ENCODE assay signal across 13 cellular contexts in the genomic region with DNA sequence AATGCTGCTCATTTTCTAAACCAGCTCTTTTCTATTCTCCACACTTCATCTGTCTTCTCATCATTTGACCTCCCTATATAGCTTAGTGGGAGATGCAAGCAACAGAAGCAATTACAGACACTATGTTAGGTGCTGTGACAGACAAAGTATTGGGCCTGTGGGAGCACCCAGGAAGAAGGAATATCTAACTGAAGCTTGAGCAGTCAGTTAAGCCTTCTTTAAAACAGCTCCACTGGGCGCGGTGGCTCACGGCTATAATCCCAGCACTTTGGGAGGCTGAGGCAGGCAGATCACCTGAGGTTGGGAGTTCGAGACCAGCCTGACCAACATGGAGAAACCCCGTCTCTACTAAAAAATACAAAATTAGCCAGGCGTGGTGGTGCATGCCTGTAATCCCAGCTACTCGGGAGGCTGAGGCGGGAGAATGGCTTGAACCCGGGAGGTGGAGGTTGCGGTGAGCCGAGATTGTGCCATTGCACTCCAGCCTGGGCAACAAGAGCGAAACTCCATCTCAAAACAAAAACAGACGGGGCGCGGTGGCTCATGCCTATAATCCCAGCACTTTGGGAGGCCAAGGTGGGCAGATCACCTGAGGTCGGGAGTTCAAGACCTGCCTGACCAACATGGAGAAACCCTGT. TPM values are rescaled to one million over a fixed set of nuclear protein-coding genes. Genes with fewer than 3 reads are reported as not detected.
A peak's percentile ranks its signal among the peaks of the same experiment; 100 is the strongest.
DNase-seq lines count a peak whose midpoint lies in the region; ATAC-seq, FAIRE-seq and TF ChIP-seq lines count a peak whose summit lies in the region.
"Not testable (repeated sequence)": the region's sequence is repeated elsewhere in the genome, so short reads cannot be mapped to it uniquely, and the experiment has no call there.
"Had no signal": no experiment of that assay in that cellular context is flagged by ENCODE, and none has a peak within 500 bp of the region (broad histone marks: within the 10 kb centered on the region; RNA-seq: fewer than 3 reads in every experiment).

No MANE protein-coding gene starts in this region.

- not testable (repeated sequence) for H3K14ac ChIP-seq in H1 (ENCODE audit: insufficient read length)

- H2BK120ac ChIP-seq in H1 (replicated peaks; ENCODE audit: low read depth, low read length) = peak overlapping the region; percentile 86

- not testable (repeated sequence) for H3K23me2 ChIP-seq in H1 (ENCODE audit: low read depth, low read length)

- TF ChIP-seq EP300 in H1 (IDR thresholded peaks at IDR 0.05; ENCODE audit: borderline replicate concordance in 1 of 2, low read depth in 2 of 2, low read length in 2 of 2) = not testable (repeated sequence)

- peak overlapping the region; percentile 16; the same call in 1 of the 2 replicates for H3K4me3 Mint-ChIP-seq in WTC11
- H3K4me3 Mint-ChIP-seq in astrocyte (ENCODE audit: unreplicated experiment) = not testable (repeated sequence)

- peak overlapping the region; percentile 50 for H4K5ac ChIP-seq in H1 (ENCODE audit: insufficient read length, low read depth, low read length)

- not testable (repeated sequence) for ATAC-seq in WTC11

- H3K4me1 ChIP-seq in ES-I3 (ENCODE audit: insufficient read depth, low read length); HUES6 (ENCODE audit: control insufficient read depth, insufficient read depth, low read length); astrocyte (ENCODE audit: insufficient read depth, low read length); H1 (replicated peaks in 1 of 4; ENCODE audit: control insufficient read depth in 3 of 4, insufficient read depth in 4 of 4, low read length in 3 of 4); iPS-20b (ENCODE audit: insufficient read depth, low read length); osteoblast (ENCODE audit: insufficient read depth, low read length): not testable (repeated sequence)

- not testable (repeated sequence) for DNase-seq in WTC11 (ENCODE audit: low spot score); astrocyte (ENCODE audit: low read depth); H1 (ENCODE audit: low read depth in 1 of 2, low spot score in 2 of 2)
- peak; percentile 21 for DNase-seq in osteoblast (ENCODE audit: insufficient read length, low spot score, missing footprints)

- H2BK5ac ChIP-seq in H1 (ENCODE audit: low read depth, low read length) = peak overlapping the region; percentile 89; the same call in 1 of the 2 replicates

- H3K23ac ChIP-seq in H1 (ENCODE audit: insufficient read length) = not testable (repeated sequence)

- peak overlapping the region; percentile 88; the same call in 1 of the 2 replicates for H2BK12ac ChIP-seq in H1 (ENCODE audit: low read depth, low read length)

- H3K27me3 Mint-ChIP-seq in WTC11 (ENCODE audit: low read depth); astrocyte (ENCODE audit: low read depth, unreplicated experiment): not testable (repeated sequence)

- not testable (repeated sequence) for H3K79me1 ChIP-seq in H1 (ENCODE audit: low read depth, low read length)

- not testable (repeated sequence) for H3K18ac ChIP-seq in H1 (ENCODE audit: extremely low read depth, low read length)

- peak overlapping the region; percentile 97 for H3K27ac Mint-ChIP-seq in WTC11
- peak overlapping the region; percentile 34 for H3K27ac Mint-ChIP-seq in astrocyte (ENCODE audit: unreplicated experiment)

- POLR2A ChIA-PET in WTC11 (lab: Charles Lee) (interaction anchor here (1.6 kb wide), 1 partner anchor 68 kb away, joined by 6 read pairs; the partner anchor contains the start of gene RABGGTA), H1 (lab: Charles Lee; ENCODE audit: partially characterized antibody) (interaction anchor here (0.7 to 5.0 kb wide), 9 partner anchors 8 to 102 kb away, joined by 3 to 24 read pairs (median 6); partner anchors contain the start of genes CHMP4A, IPO4, MDP1 and REC8)

- not testable (repeated sequence) for H3K27me3 ChIP-seq in HUES6 (ENCODE audit: control insufficient read depth, insufficient read depth, low read length); astrocyte (ENCODE audit: insufficient read depth, low read length); H1 (replicated peaks in 1 of 4; ENCODE audit: control insufficient read depth in 3 of 4, extremely low read depth in 1 of 4, insufficient read depth in 3 of 4, low read length in 3 of 4); iPS-20b (ENCODE audit: insufficient read depth, low read length); osteoblast (ENCODE audit: insufficient read depth, low read length)

- H3K36me3 Mint-ChIP-seq in WTC11 (peaks cover 84% of the 10 kb centered on the region), astrocyte (ENCODE audit: low read depth, unreplicated experiment) (peaks cover 46% of the 10 kb centered on the region)

- peaks cover 20% of the 10 kb centered on the region for H3K4me1 Mint-ChIP-seq in WTC11
- not testable (repeated sequence) for H3K4me1 Mint-ChIP-seq in astrocyte (ENCODE audit: low read depth, unreplicated experiment)

- CTCF ChIA-PET in WTC11 (lab: Charles Lee) = interaction anchor here (0.6 to 1.9 kb wide), 3 partner anchors 10 to 105 kb away, joined by 3 to 7 read pairs (median 3); partner anchors contain the start of genes CHMP4A, CIDEB and IRF9
- CTCF ChIA-PET in H1 (lab: Charles Lee; ENCODE audit: partially characterized antibody) = interaction anchor here (1.0 to 2.3 kb wide), 2 partner anchors 11 to 14 kb away, joined by 3 to 9 read pairs; partner anchors contain the start of gene CHMP4A

- not testable (repeated sequence) for TF ChIP-seq RAD21 in H1 (IDR thresholded peaks at IDR 0.05 in 1 of 2, conservative IDR thresholded peaks at IDR 0.05 in 1 of 2; ENCODE audit: low read depth in 2 of 2, low read length in 2 of 2)

- H3K4me3 ChIP-seq in HUES6 (ENCODE audit: low read depth, low read length) (peak overlapping the region; percentile 33), H1 (ENCODE audit: extremely low read depth in 1 of 4, insufficient read depth in 2 of 4, low read depth in 3 of 4, low read length in 4 of 4) (peak overlapping the region in 1 of 4 experiments; percentile 36; a peak in 2 of 8 replicates), iPS-20b (ENCODE audit: low read length) (peak overlapping the region; percentile 56)
- H3K4me3 ChIP-seq in astrocyte (ENCODE audit: insufficient read depth, low read depth, low read length); osteoblast (ENCODE audit: insufficient read depth, low read length): not testable (repeated sequence)

- not testable (repeated sequence) for FAIRE-seq in astrocyte (lab: Jason Lieb, UNC); H1 (lab: Jason Lieb, UNC)

- not testable (repeated sequence) for H4K8ac ChIP-seq in H1 (ENCODE audit: extremely low read depth, insufficient read depth, low read length)

- not testable (repeated sequence) for H2AFZ ChIP-seq in astrocyte (ENCODE audit: low read depth, low read length); H1 (ENCODE audit: low read length); osteoblast (ENCODE audit: low read length)

- not testable (repeated sequence) for H4K20me1 ChIP-seq in astrocyte (ENCODE audit: insufficient read depth, low read length); H1 (replicated peaks in 1 of 2; ENCODE audit: control insufficient read depth in 1 of 2, insufficient read depth in 2 of 2, low read length in 2 of 2); osteoblast (ENCODE audit: insufficient read depth, low read length)

- H4K91ac ChIP-seq in H1 (replicated peaks; ENCODE audit: insufficient read length, low read length) = not testable (repeated sequence)

- not testable (repeated sequence) for H3K4me2 ChIP-seq in astrocyte (ENCODE audit: low read length); osteoblast (ENCODE audit: insufficient read depth, low read length)
- peak overlapping the region; percentile 45 to 48; a peak in 2 of 4 replicates for H3K4me2 ChIP-seq in H1 (ENCODE audit: insufficient read depth in 1 of 2, low read depth in 2 of 2, low read length in 2 of 2)

- 0 out of 2 replicates have a peak overlapping the region, but pooled peaks have one; percentile 33 for H2AK5ac ChIP-seq in H1 (ENCODE audit: low read depth, low read length)

- H3K27ac ChIP-seq in HUES6 (ENCODE audit: low read depth, low read length) (peak overlapping the region; percentile 86), H1 (ENCODE audit: low read depth, low read length) (peak overlapping the region; percentile 63; the same call in 1 of the 2 replicates), iPS-20b (ENCODE audit: low read length) (peak overlapping the region; percentile 13)
- not testable (repeated sequence) for H3K27ac ChIP-seq in astrocyte (ENCODE audit: low read depth, low read length); osteoblast (ENCODE audit: low read depth, low read length)

- H3K9me3 ChIP-seq in ES-I3 (ENCODE audit: control insufficient read depth, insufficient read depth, low read length); astrocyte (ENCODE audit: insufficient read depth, low read depth, low read length); H1 (ENCODE audit: insufficient read depth in 2 of 2, low read depth in 1 of 2, low read length in 1 of 2); iPS-20b (ENCODE audit: insufficient read depth, low read depth, low read length); osteoblast (ENCODE audit: low read depth, low read length): not testable (repeated sequence)
- H3K9me3 ChIP-seq in HUES6 (ENCODE audit: control insufficient read depth, insufficient read depth, low read depth, low read length) = peaks cover 14% of the 10 kb centered on the region

- WGBS in H1 (ENCODE audit: extremely low coverage in 1 of 2, insufficient coverage in 1 of 2, insufficient read length in 1 of 2, insufficient replicate concordance in 2 of 2, low coverage in 1 of 2, low lambda C conversion rate in 2 of 2, missing lambda C conversion rate in 1 of 2), 2 experiments = 88% methylated on average over 16 of the region's 16 CpGs; no CpG with 5 or more reads in 1 of the 2 experiments

- H2BK15ac ChIP-seq in H1 (ENCODE audit: low read length) = not testable (repeated sequence)

- 0 out of 2 replicates have a peak overlapping the region, but pooled peaks have one; percentile 3 for H3K9ac ChIP-seq in ES-I3 (ENCODE audit: low read depth, low read length)
- H3K9ac ChIP-seq in HUES6 (ENCODE audit: low read length) = peak overlapping the region; percentile 57
- not testable (repeated sequence) for H3K9ac ChIP-seq in astrocyte (ENCODE audit: low read length); iPS-20b (ENCODE audit: low read depth, low read length)
- peak overlapping the region in 1 of 4 experiments; percentile 32; a peak in 1 of 7 replicates for H3K9ac ChIP-seq in H1 (replicated peaks in 1 of 4; ENCODE audit: extremely low read depth in 1 of 4, low read depth in 3 of 4, low read length in 3 of 4)

- peaks cover 29% of the 10 kb centered on the region for H3K9me3 Mint-ChIP-seq in WTC11
- H3K9me3 Mint-ChIP-seq in astrocyte (ENCODE audit: unreplicated experiment) = not testable (repeated sequence)

- not testable (repeated sequence) for H3K56ac ChIP-seq in H1 (replicated peaks; ENCODE audit: insufficient read length, low read depth, low read length)

- not testable (repeated sequence) for TF ChIP-seq POLR2A in H1 (IDR thresholded peaks at IDR 0.05; ENCODE audit: control extremely low read depth in 1 of 2, low read depth in 2 of 2, low read length in 2 of 2)

- H3K36me3 ChIP-seq in ES-I3 (ENCODE audit: insufficient read depth, low read length) = peaks cover 17% of the 10 kb centered on the region; the same call in 1 of the 2 replicates
- H3K36me3 ChIP-seq in HUES6 (ENCODE audit: control insufficient read depth, insufficient read depth, low read length) = peaks cover 73% of the 10 kb centered on the region
- H3K36me3 ChIP-seq in astrocyte (ENCODE audit: insufficient read depth, low read length) = peaks cover 13% of the 10 kb centered on the region
- peaks cover 9 to 39% (median 25%) of the 10 kb centered on the region in 4 experiments; a peak in 7 of 8 replicates for H3K36me3 ChIP-seq in H1 (ENCODE audit: control insufficient read depth in 2 of 4, insufficient read depth in 4 of 4, low read length in 3 of 4)
- H3K36me3 ChIP-seq in iPS-20b (ENCODE audit: insufficient read depth, low read depth, low read length) = peaks cover 47% of the 10 kb centered on the region
- peaks cover 48% of the 10 kb centered on the region for H3K36me3 ChIP-seq in osteoblast (ENCODE audit: insufficient read depth, low read length)

- H3K4ac ChIP-seq in H1 (replicated peaks; ENCODE audit: insufficient read length, low read depth, low read length) = peak overlapping the region; percentile 74

- not testable (repeated sequence) for TF ChIP-seq CTCF in WTC11 (IDR thresholded peaks at IDR 0.05); astrocyte (IDR thresholded peaks at IDR 0.05; ENCODE audit: insufficient read depth, low read depth, low read length); H1 (IDR thresholded peaks at IDR 0.05; ENCODE audit: control extremely low read depth in 1 of 3, insufficient read depth in 1 of 3, low read depth in 1 of 3, low read length in 3 of 3); osteoblast (IDR thresholded peaks at IDR 0.05; ENCODE audit: extremely low read depth, low read depth, low read length)

- not testable (repeated sequence) for H2BK20ac ChIP-seq in H1 (ENCODE audit: low read length)

- H3K79me2 ChIP-seq in astrocyte (ENCODE audit: insufficient read depth, low read length); H1 (ENCODE audit: control insufficient read depth in 1 of 2, insufficient read depth in 2 of 2, low read length in 2 of 2): not testable (repeated sequence)
- peaks cover 20% of the 10 kb centered on the region for H3K79me2 ChIP-seq in osteoblast (ENCODE audit: insufficient read depth, low read length)

RNA-seq across cellular contexts. Expression of gene TSSK4, which starts 2.1 kb away (rescaled TPM):
- 0.13 to 0.16 TPM in 2 of 3 replicates, not detected in the other for total RNA-seq in WTC11 (2021)
- 0.22 and 0.34 TPM in 2 replicates for total RNA-seq in astrocyte
- 0.28 TPM in 1 of 2 replicates, not detected in the other for total RNA-seq in H1 (2021; fragmentation: NEBNext Ultra II Directional; extraction: Animal tissue kit (Norgen Biotek cat#: 25700))
- 0.05 TPM in 1 of 2 replicates, not detected in the other for polyA plus RNA-seq in H1 (2011; rRNA removed)
- polyA plus RNA-seq in H1 (2011; cell fraction: cytosol; rRNA removed) = 0.09 TPM
- polyA plus RNA-seq in H1 (2011; cell fraction: nucleus; rRNA removed) = 0.20 TPM
- 4.2 to 6.0 TPM (median 5.4 TPM) in 4 replicates for polyA plus RNA-seq in H1 (2012, experiment 1 of 2)
- polyA plus RNA-seq in H1 (2012, experiment 2 of 2) = 0.98 TPM
- not detected for polyA plus RNA-seq in H1 (2013, experiment 1 of 2)
- not detected for polyA plus RNA-seq in H1 (2013, experiment 2 of 2)
- polyA minus RNA-seq in H1 (2011; rRNA and poly(A)+ RNA removed) = 0.15 and 0.32 TPM in 2 replicates
- polyA minus RNA-seq in H1 (2011; cell fraction: cytosol; rRNA and poly(A)+ RNA removed) = not detected
- 0.80 TPM for polyA minus RNA-seq in H1 (2011; cell fraction: nucleus; rRNA and poly(A)+ RNA removed)
- total RNA-seq in osteoblast = 0.36 TPM in 1 of 2 replicates, not detected in the other
- total RNA-seq: Caco-2, GM23248, H7, IMR-90 had no signal
- polyA plus RNA-seq: A549, BJ, IMR-90 had no signal

RNA-seq across cellular contexts. Expression of gene TM9SF1, which starts 8.1 kb away (rescaled TPM):
- total RNA-seq in WTC11 (2021) (27.9 to 29.2 TPM (median 28.4 TPM) in 3 replicates), astrocyte (59.3 and 62.9 TPM in 2 replicates), osteoblast (78.2 and 84.3 TPM in 2 replicates)
- 22.2 and 25.3 TPM in 2 replicates for total RNA-seq in H1 (2021; fragmentation: NEBNext Ultra II Directional; extraction: Animal tissue kit (Norgen Biotek cat#: 25700))
- polyA plus RNA-seq in H1 (2011; rRNA removed) = 24.6 and 29.2 TPM in 2 replicates
- 20.4 TPM for polyA plus RNA-seq in H1 (2011; cell fraction: cytosol; rRNA removed)
- polyA plus RNA-seq in H1 (2011; cell fraction: nucleus; rRNA removed) = 22.1 TPM
- 18.9 to 28.6 TPM (median 24.6 TPM) in 4 replicates for polyA plus RNA-seq in H1 (2012, experiment 1 of 2)
- 27.1 TPM for polyA plus RNA-seq in H1 (2012, experiment 2 of 2)
- 28.0 TPM for polyA plus RNA-seq in H1 (2013, experiment 1 of 2)
- 29.0 TPM for polyA plus RNA-seq in H1 (2013, experiment 2 of 2)
- 24.8 and 28.7 TPM in 2 replicates for polyA minus RNA-seq in H1 (2011; rRNA and poly(A)+ RNA removed)
- 10.7 TPM for polyA minus RNA-seq in H1 (2011; cell fraction: cytosol; rRNA and poly(A)+ RNA removed)
- 12.8 TPM for polyA minus RNA-seq in H1 (2011; cell fraction: nucleus; rRNA and poly(A)+ RNA removed)

RNA-seq across cellular contexts. Expression of gene CHMP4A, which starts 9.9 kb away (rescaled TPM):
- total RNA-seq in WTC11 (2021) = 32.7 to 38.5 TPM (median 36.5 TPM) in 3 replicates
- total RNA-seq in astrocyte = 26.7 and 32.2 TPM in 2 replicates
- 32.9 and 36.4 TPM in 2 replicates for total RNA-seq in H1 (2021; fragmentation: NEBNext Ultra II Directional; extraction: Animal tissue kit (Norgen Biotek cat#: 25700))
- polyA plus RNA-seq in H1 (2011; rRNA removed) = 23.4 and 37.6 TPM in 2 replicates
- 60.0 TPM for polyA plus RNA-seq in H1 (2011; cell fraction: cytosol; rRNA removed)
- 10.1 TPM for polyA plus RNA-seq in H1 (2011; cell fraction: nucleus; rRNA removed)
- 63.5 to 76.8 TPM (median 70.2 TPM) in 4 replicates for polyA plus RNA-seq in H1 (2012, experiment 1 of 2)
- 25.7 TPM for polyA plus RNA-seq in H1 (2012, experiment 2 of 2)
- polyA plus RNA-seq in H1 (2013, experiment 1 of 2) = 27.9 TPM
- 29.9 TPM for polyA plus RNA-seq in H1 (2013, experiment 2 of 2)
- polyA minus RNA-seq in H1 (2011; rRNA and poly(A)+ RNA removed) = 14.3 and 25.2 TPM in 2 replicates
- 14.8 TPM for polyA minus RNA-seq in H1 (2011; cell fraction: cytosol; rRNA and poly(A)+ RNA removed)
- 17.3 TPM for polyA minus RNA-seq in H1 (2011; cell fraction: nucleus; rRNA and poly(A)+ RNA removed)
- 19.2 TPM in 2 replicates for total RNA-seq in osteoblast

RNA-seq across cellular contexts. Expression of gene MDP1, which starts 12.5 kb away (rescaled TPM):
- total RNA-seq in WTC11 (2021) (12.6 to 18.4 TPM (median 16.9 TPM) in 3 replicates), astrocyte (8.9 and 9.9 TPM in 2 replicates), osteoblast (14.1 and 14.8 TPM in 2 replicates)
- total RNA-seq in H1 (2021; fragmentation: NEBNext Ultra II Directional; extraction: Animal tissue kit (Norgen Biotek cat#: 25700)) = 14.3 and 17.7 TPM in 2 replicates
- polyA plus RNA-seq in H1 (2011; rRNA removed) = 25.3 and 32.2 TPM in 2 replicates
- polyA plus RNA-seq in H1 (2011; cell fraction: cytosol; rRNA removed) = 27.1 TPM
- polyA plus RNA-seq in H1 (2011; cell fraction: nucleus; rRNA removed) = 20.6 TPM
- polyA plus RNA-seq in H1 (2012, experiment 1 of 2) = 19.2 to 24.2 TPM (median 22.5 TPM) in 4 replicates
- polyA plus RNA-seq in H1 (2012, experiment 2 of 2) = 41.5 TPM
- 28.0 TPM for polyA plus RNA-seq in H1 (2013, experiment 1 of 2)
- polyA plus RNA-seq in H1 (2013, experiment 2 of 2) = 27.9 TPM
- polyA minus RNA-seq in H1 (2011; rRNA and poly(A)+ RNA removed) = 7.8 and 9.2 TPM in 2 replicates
- polyA minus RNA-seq in H1 (2011; cell fraction: cytosol; rRNA and poly(A)+ RNA removed) = 7.6 TPM
- polyA minus RNA-seq in H1 (2011; cell fraction: nucleus; rRNA and poly(A)+ RNA removed) = 10.5 TPM

RNA-seq across cellular contexts. Expression of gene IPO4, which starts 14.8 kb away (rescaled TPM):
- total RNA-seq in WTC11 (2021) = 87.6 to 128 TPM (median 91.2 TPM) in 3 replicates
- 46.1 and 53.3 TPM in 2 replicates for total RNA-seq in astrocyte
- 108 and 109 TPM in 2 replicates for total RNA-seq in H1 (2021; fragmentation: NEBNext Ultra II Directional; extraction: Animal tissue kit (Norgen Biotek cat#: 25700))
- 55.5 and 80.6 TPM in 2 replicates for polyA plus RNA-seq in H1 (2011; rRNA removed)
- polyA plus RNA-seq in H1 (2011; cell fraction: cytosol; rRNA removed) = 40.3 TPM
- 153 TPM for polyA plus RNA-seq in H1 (2011; cell fraction: nucleus; rRNA removed)
- 58.9 to 94.9 TPM (median 87.5 TPM) in 4 replicates for polyA plus RNA-seq in H1 (2012, experiment 1 of 2)
- polyA plus RNA-seq in H1 (2012, experiment 2 of 2) = 97.7 TPM
- 37.7 TPM for polyA plus RNA-seq in H1 (2013, experiment 1 of 2)
- polyA plus RNA-seq in H1 (2013, experiment 2 of 2) = 34.2 TPM
- 70.9 and 75.0 TPM in 2 replicates for polyA minus RNA-seq in H1 (2011; rRNA and poly(A)+ RNA removed)
- polyA minus RNA-seq in H1 (2011; cell fraction: cytosol; rRNA and poly(A)+ RNA removed) = 55.3 TPM
- polyA minus RNA-seq in H1 (2011; cell fraction: nucleus; rRNA and poly(A)+ RNA removed) = 132 TPM
- 38.9 and 47.0 TPM in 2 replicates for total RNA-seq in osteoblast
